Comparison of ENCODE assay signal across 8 cellular contexts in genomic region chr14:24160499-24160849, GRCh38. TPM values are rescaled to one million over a fixed set of nuclear protein-coding genes. Genes with fewer than 3 reads are reported as not detected.
DNase-seq lines count a peak whose midpoint lies in the region; ATAC-seq and TF ChIP-seq lines count a peak whose summit lies in the region.

No MANE protein-coding gene starts in this region.

- H3K36me3 ChIP-seq in tibial nerve, result peaks cover 10 to 80% (median 54%) of the 10 kb centered on the region in 3 donors

- peaks cover 84% of the 10 kb centered on the region for H3K36me3 Mint-ChIP-seq in activated CD4-positive, alpha-beta T cell treated with anti-CD3 and anti-CD28 coated beads, Interleukin-2, amount 10 ng/mL, durations not matched to agents 7 days and 5 days (ENCODE audit: low read depth)
- H3K36me3 Mint-ChIP-seq in activated naive CD8-positive, alpha-beta T cell treated with anti-CD3 and anti-CD28 coated beads for 36 hours, result peaks cover 38% of the 10 kb centered on the region
- H3K36me3 Mint-ChIP-seq in memory B cell, result peaks cover 39% of the 10 kb centered on the region

- H3K27ac ChIP-seq in tibial nerve, result peak overlapping the region; percentile 94 to 99 (median 97)

- no peak for DNase-seq in activated CD4-positive, alpha-beta T cell treated with anti-CD3 and anti-CD28 coated beads, Interleukin-2, amount 10 ng/mL, durations not matched to agents 7 days and 5 days
- DNase-seq in activated CD4-positive, alpha-beta T cell treated with anti-CD3 and anti-CD28 coated beads for 1 hour, result no peak
- no peak for DNase-seq in activated naive CD8-positive, alpha-beta T cell treated with anti-CD3 and anti-CD28 coated beads for 36 hours
- no peak for DNase-seq in memory B cell (ENCODE audit: low spot score in 2 of 2)
- DNase-seq in tibial nerve (ENCODE audit: low spot score in 2 of 2), result no peak
- DNase-seq in activated gamma-delta T cell treated with Interleukin-2 at 50 U/mL for 16 hours, result no peak
- no peak for DNase-seq in NCI-H2029 treated with DMSO at 0.1 percent for 48 hours (lab: John Stamatoyannopoulos, UW)

- no peak overlapping the region for H3K4me3 ChIP-seq in tibial nerve

- peaks cover 0 to 46% (median 19%) of the 10 kb centered on the region in 4 donors for H3K4me1 ChIP-seq in tibial nerve

- H3K27me3 ChIP-seq in tibial nerve, result no peaks in the 10 kb centered on the region

- WGBS in tibial nerve, 2 donors, result 74 to 84% methylated on average over 4 of the region's 4 CpGs

- POLR2A ChIA-PET in activated CD4-positive, alpha-beta T cell treated with anti-CD3 and anti-CD28 coated beads, Interleukin-2, amount 10 ng/mL, durations not matched to agents 7 days and 5 days (lab: Charles Lee), result interaction anchor here (1.3 to 3.4 kb wide), 5 partner anchors 13 to 82 kb away, joined by 5 to 25 read pairs (median 6); partner anchors contain the start of genes DCAF11, EMC9, NRL and PSME1

- CTCF ChIA-PET in activated CD4-positive, alpha-beta T cell treated with anti-CD3 and anti-CD28 coated beads, Interleukin-2, amount 10 ng/mL, durations not matched to agents 7 days and 5 days (lab: Charles Lee), result interaction anchor here (0.9 to 6.2 kb wide), 36 partner anchors 9 to 265 kb away, joined by 3 to 69 read pairs (median 7); partner anchors contain the start of genes CARMIL3, CHMP4A, CIDEB and DCAF11

- TF ChIP-seq POLR2A in tibial nerve (IDR thresholded peaks at IDR 0.05), result no peak

- no peak for TF ChIP-seq EP300 in tibial nerve (IDR thresholded peaks at IDR 0.05)

- no peaks in the 10 kb centered on the region for H3K27me3 Mint-ChIP-seq in activated CD4-positive, alpha-beta T cell treated with anti-CD3 and anti-CD28 coated beads, Interleukin-2, amount 10 ng/mL, durations not matched to agents 7 days and 5 days
- peaks cover 6% of the 10 kb centered on the region for H3K27me3 Mint-ChIP-seq in activated naive CD8-positive, alpha-beta T cell treated with anti-CD3 and anti-CD28 coated beads for 36 hours
- H3K27me3 Mint-ChIP-seq in memory B cell, result no peaks in the 10 kb centered on the region

- peaks cover 54% of the 10 kb centered on the region for H3K4me1 Mint-ChIP-seq in activated CD4-positive, alpha-beta T cell treated with anti-CD3 and anti-CD28 coated beads, Interleukin-2, amount 10 ng/mL, durations not matched to agents 7 days and 5 days
- peaks cover 41% of the 10 kb centered on the region for H3K4me1 Mint-ChIP-seq in activated naive CD8-positive, alpha-beta T cell treated with anti-CD3 and anti-CD28 coated beads for 36 hours
- H3K4me1 Mint-ChIP-seq in memory B cell, result peaks cover 17% of the 10 kb centered on the region

- no peaks in the 10 kb centered on the region for H3K9me3 Mint-ChIP-seq in activated CD4-positive, alpha-beta T cell treated with anti-CD3 and anti-CD28 coated beads, Interleukin-2, amount 10 ng/mL, durations not matched to agents 7 days and 5 days
- no peaks in the 10 kb centered on the region for H3K9me3 Mint-ChIP-seq in activated naive CD8-positive, alpha-beta T cell treated with anti-CD3 and anti-CD28 coated beads for 36 hours
- H3K9me3 Mint-ChIP-seq in memory B cell, result no peaks in the 10 kb centered on the region

- TF ChIP-seq CTCF in tibial nerve (IDR thresholded peaks at IDR 0.05), result no peak

- peak overlapping the region; percentile 93 for H3K4me3 Mint-ChIP-seq in activated CD4-positive, alpha-beta T cell treated with anti-CD3 and anti-CD28 coated beads, Interleukin-2, amount 10 ng/mL, durations not matched to agents 7 days and 5 days
- H3K4me3 Mint-ChIP-seq in activated naive CD8-positive, alpha-beta T cell treated with anti-CD3 and anti-CD28 coated beads for 36 hours, result no peak overlapping the region
- H3K4me3 Mint-ChIP-seq in memory B cell, result peak overlapping the region; percentile 99

- no peak for ATAC-seq in memory B cell (ENCODE audit: low read depth)
- no peak for ATAC-seq in HG03432 (IDR thresholded peaks at IDR 0.05; ENCODE audit: unreplicated experiment)

- no peaks in the 10 kb centered on the region for H3K9me3 ChIP-seq in tibial nerve

- H3K27ac Mint-ChIP-seq in activated CD4-positive, alpha-beta T cell treated with anti-CD3 and anti-CD28 coated beads, Interleukin-2, amount 10 ng/mL, durations not matched to agents 7 days and 5 days, result peak overlapping the region; percentile 100
- H3K27ac Mint-ChIP-seq in activated naive CD8-positive, alpha-beta T cell treated with anti-CD3 and anti-CD28 coated beads for 36 hours, result peak overlapping the region; percentile 100
- peak overlapping the region; percentile 95 for H3K27ac Mint-ChIP-seq in memory B cell

RNA-seq across cellular contexts. Expression of gene IRF9, which starts 0.6 kb away (rescaled TPM):
- 100 to 1,000 TPM; 285 to 286 TPM for total RNA-seq in activated CD4-positive, alpha-beta T cell treated with anti-CD3 and anti-CD28 coated beads, Interleukin-2, amount 10 ng/mL, durations not matched to agents 7 days and 5 days
- 100 to 1,000 TPM; 133 to 136 TPM for total RNA-seq in activated naive CD8-positive, alpha-beta T cell treated with anti-CD3 and anti-CD28 coated beads for 36 hours
- total RNA-seq in tibial nerve, result 100 to 1,000 TPM in 1 of 4 donors, 10 to 100 TPM in 3; 55.7 to 106 (median 65.8) TPM

RNA-seq across cellular contexts. Expression of gene REC8, which starts 11.4 kb away (rescaled TPM):
- total RNA-seq in activated CD4-positive, alpha-beta T cell treated with anti-CD3 and anti-CD28 coated beads, Interleukin-2, amount 10 ng/mL, durations not matched to agents 7 days and 5 days, result 10 to 100 TPM; 52.8 to 61.0 TPM
- 10 to 100 TPM; 28.9 to 29.2 TPM for total RNA-seq in activated naive CD8-positive, alpha-beta T cell treated with anti-CD3 and anti-CD28 coated beads for 36 hours
- 10 to 100 TPM in 3 of 4 donors, 1 to 10 TPM in 1; 6.5 to 25.5 (median 16.3) TPM for total RNA-seq in tibial nerve

RNA-seq across cellular contexts. Expression of gene RNF31, which starts 13.2 kb away (rescaled TPM):
- 100 to 1,000 TPM; 147 to 160 TPM for total RNA-seq in activated CD4-positive, alpha-beta T cell treated with anti-CD3 and anti-CD28 coated beads, Interleukin-2, amount 10 ng/mL, durations not matched to agents 7 days and 5 days
- total RNA-seq in activated naive CD8-positive, alpha-beta T cell treated with anti-CD3 and anti-CD28 coated beads for 36 hours, result 10 to 100 TPM; 82.2 to 86.5 TPM
- total RNA-seq in tibial nerve, result 100 to 1,000 TPM in 1 of 4 donors, 10 to 100 TPM in 3; 33.5 to 112 (median 72.9) TPM

RNA-seq across cellular contexts. Expression of gene PSME2, which starts 14.1 kb away (rescaled TPM):
- total RNA-seq in activated CD4-positive, alpha-beta T cell treated with anti-CD3 and anti-CD28 coated beads, Interleukin-2, amount 10 ng/mL, durations not matched to agents 7 days and 5 days, result 100 to 1,000 TPM; 644 to 698 TPM
- total RNA-seq in activated naive CD8-positive, alpha-beta T cell treated with anti-CD3 and anti-CD28 coated beads for 36 hours, result 100 to 1,000 TPM; 541 to 558 TPM
- total RNA-seq in tibial nerve, result 10 to 100 TPM; 33.7 to 64.0 (median 51.9) TPM

RNA-seq across cellular contexts. Expression of gene EMC9, which starts 19.1 kb away (rescaled TPM):
- 10 to 100 TPM; 37.1 to 41.0 TPM for total RNA-seq in activated CD4-positive, alpha-beta T cell treated with anti-CD3 and anti-CD28 coated beads, Interleukin-2, amount 10 ng/mL, durations not matched to agents 7 days and 5 days
- 10 to 100 TPM; 39.1 to 40.1 TPM for total RNA-seq in activated naive CD8-positive, alpha-beta T cell treated with anti-CD3 and anti-CD28 coated beads for 36 hours
- total RNA-seq in tibial nerve, result 10 to 100 TPM in 2 of 4 donors, 1 to 10 TPM in 2; 9.2 to 22.7 (median 14.4) TPM
